In the genomic region with DNA sequence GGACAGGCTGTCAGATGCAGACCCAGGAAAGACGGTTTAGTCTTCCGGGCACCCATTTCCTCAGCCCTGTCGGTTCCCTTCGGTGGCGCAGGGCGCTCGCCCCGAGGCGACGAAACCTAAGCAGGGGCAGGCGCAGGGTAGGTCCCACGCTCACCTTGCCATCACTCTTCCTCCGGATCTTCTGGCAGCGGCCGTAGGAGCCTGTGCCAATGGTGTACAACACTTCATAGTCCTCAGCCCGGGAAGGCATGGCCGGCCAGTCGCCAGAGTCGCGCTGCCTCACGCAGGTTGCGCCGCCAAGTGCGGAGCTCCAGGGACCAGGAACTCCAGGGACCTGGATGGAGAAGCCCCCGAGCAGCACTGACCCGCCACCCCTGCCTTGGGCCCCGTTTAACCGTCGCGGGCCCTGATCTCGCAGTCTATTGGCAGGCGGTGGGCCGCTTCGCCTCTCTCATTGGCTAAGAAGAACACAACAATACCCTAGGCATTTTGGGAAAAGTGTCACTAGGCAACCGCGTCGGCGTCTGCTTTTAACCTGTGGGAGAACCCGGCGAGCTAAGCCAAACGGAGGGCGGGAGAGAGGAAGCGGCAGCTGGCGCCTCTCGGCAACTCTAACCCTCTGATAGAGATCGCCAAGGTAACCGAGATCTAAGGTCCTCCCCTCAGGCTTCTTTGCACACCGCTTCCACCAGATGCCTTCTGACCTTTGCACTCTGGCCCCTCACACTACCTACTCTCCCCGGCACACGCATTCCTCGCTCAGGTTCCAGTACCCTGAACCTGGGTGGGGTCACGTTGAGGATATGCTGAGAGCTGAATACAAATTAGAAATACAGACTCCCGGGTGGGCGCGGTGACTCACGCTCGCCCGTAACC, we compare ENCODE assay signal across 1 cellular context.
TF ChIP-seq lines count a peak whose summit lies in the region.

A gene (minus strand): TSS at position 392 of the 876 bp plus-strand sequence. CDS start 142 bp downstream, at position 250.

TF ChIP-seq in GM12878, 131 proteins besides CTCF, POLR2A, EP300 and RAD21 (continued from another document):
- TF ChIP-seq, protein P1, sequence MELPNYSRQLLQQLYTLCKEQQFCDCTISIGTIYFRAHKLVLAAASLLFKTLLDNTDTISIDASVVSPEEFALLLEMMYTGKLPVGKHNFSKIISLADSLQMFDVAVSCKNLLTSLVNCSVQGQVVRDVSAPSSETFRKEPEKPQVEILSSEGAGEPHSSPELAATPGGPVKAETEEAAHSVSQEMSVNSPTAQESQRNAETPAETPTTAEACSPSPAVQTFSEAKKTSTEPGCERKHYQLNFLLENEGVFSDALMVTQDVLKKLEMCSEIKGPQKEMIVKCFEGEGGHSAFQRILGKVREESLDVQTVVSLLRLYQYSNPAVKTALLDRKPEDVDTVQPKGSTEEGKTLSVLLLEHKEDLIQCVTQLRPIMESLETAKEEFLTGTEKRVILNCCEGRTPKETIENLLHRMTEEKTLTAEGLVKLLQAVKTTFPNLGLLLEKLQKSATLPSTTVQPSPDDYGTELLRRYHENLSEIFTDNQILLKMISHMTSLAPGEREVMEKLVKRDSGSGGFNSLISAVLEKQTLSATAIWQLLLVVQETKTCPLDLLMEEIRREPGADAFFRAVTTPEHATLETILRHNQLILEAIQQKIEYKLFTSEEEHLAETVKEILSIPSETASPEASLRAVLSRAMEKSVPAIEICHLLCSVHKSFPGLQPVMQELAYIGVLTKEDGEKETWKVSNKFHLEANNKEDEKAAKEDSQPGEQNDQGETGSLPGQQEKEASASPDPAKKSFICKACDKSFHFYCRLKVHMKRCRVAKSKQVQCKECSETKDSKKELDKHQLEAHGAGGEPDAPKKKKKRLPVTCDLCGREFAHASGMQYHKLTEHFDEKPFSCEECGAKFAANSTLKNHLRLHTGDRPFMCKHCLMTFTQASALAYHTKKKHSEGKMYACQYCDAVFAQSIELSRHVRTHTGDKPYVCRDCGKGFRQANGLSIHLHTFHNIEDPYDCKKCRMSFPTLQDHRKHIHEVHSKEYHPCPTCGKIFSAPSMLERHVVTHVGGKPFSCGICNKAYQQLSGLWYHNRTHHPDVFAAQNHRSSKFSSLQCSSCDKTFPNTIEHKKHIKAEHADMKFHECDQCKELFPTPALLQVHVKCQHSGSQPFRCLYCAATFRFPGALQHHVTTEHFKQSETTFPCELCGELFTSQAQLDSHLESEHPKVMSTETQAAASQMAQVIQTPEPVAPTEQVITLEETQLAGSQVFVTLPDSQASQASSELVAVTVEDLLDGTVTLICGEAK (IDR thresholded peaks at IDR 0.05; ENCODE audit: borderline replicate concordance): peak; percentile 22; the same call in 1 of the 2 replicates
- TF ChIP-seq LARP7 (IDR thresholded peaks at IDR 0.05) (peak; percentile 5; the same call in 1 of the 2 replicates), SMAD5 (IDR thresholded peaks at IDR 0.05; ENCODE audit: low read depth) (no peak), NR2F1 (conservative IDR thresholded peaks at IDR 0.05) (peak; percentile 93), RAD51 (IDR thresholded peaks at IDR 0.05) (no peak), CREM (IDR thresholded peaks at IDR 0.05; ENCODE audit: low read depth) (no peak), SUZ12 (IDR thresholded peaks at IDR 0.05; ENCODE audit: unreplicated experiment) (no peak), CHD1 (IDR thresholded peaks at IDR 0.05; ENCODE audit: low read depth, low read length) (no peak), MYB (IDR thresholded peaks at IDR 0.05; ENCODE audit: borderline replicate concordance, low read depth, low read length) (no peak), TCF3 (IDR thresholded peaks at IDR 0.05; ENCODE audit: borderline replicate concordance, insufficient read depth, low read depth, low read length) (0 out of 2 replicates have a peak, but pooled peaks have one; percentile 27), HCFC1 (IDR thresholded peaks at IDR 0.05; ENCODE audit: low read length) (0 out of 2 replicates have a peak, but pooled peaks have one; percentile 6), MYC (IDR thresholded peaks at IDR 0.05; ENCODE audit: insufficient read depth, insufficient read length, insufficient replicate concordance, low read length, severe bottlenecking) (no peak), PML (IDR thresholded peaks at IDR 0.05; ENCODE audit: low read length) (no peak), ZZZ3 (IDR thresholded peaks at IDR 0.05; ENCODE audit: control insufficient read depth, insufficient read length, low read depth) (no peak), FOS (IDR thresholded peaks at IDR 0.05; ENCODE audit: borderline replicate concordance, extremely low read depth, insufficient read length) (peak; percentile 36), HDGF (IDR thresholded peaks at IDR 0.05) (no peak), RFX5 (IDR thresholded peaks at IDR 0.05; ENCODE audit: low read depth, low read length) (no peak; the same call in 1 of the 2 replicates), POU2F2 (IDR thresholded peaks at IDR 0.05; ENCODE audit: borderline replicate concordance, low read depth, low read length) (0 out of 3 replicates have a peak, but pooled peaks have one; percentile 11)
- TF ChIP-seq, protein P2, sequence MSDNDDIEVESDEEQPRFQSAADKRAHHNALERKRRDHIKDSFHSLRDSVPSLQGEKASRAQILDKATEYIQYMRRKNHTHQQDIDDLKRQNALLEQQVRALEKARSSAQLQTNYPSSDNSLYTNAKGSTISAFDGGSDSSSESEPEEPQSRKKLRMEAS (IDR thresholded peaks at IDR 0.05; ENCODE audit: low read depth, low read length): no peak; the same call in 1 of the 2 replicates
- TF ChIP-seq, protein P3, sequence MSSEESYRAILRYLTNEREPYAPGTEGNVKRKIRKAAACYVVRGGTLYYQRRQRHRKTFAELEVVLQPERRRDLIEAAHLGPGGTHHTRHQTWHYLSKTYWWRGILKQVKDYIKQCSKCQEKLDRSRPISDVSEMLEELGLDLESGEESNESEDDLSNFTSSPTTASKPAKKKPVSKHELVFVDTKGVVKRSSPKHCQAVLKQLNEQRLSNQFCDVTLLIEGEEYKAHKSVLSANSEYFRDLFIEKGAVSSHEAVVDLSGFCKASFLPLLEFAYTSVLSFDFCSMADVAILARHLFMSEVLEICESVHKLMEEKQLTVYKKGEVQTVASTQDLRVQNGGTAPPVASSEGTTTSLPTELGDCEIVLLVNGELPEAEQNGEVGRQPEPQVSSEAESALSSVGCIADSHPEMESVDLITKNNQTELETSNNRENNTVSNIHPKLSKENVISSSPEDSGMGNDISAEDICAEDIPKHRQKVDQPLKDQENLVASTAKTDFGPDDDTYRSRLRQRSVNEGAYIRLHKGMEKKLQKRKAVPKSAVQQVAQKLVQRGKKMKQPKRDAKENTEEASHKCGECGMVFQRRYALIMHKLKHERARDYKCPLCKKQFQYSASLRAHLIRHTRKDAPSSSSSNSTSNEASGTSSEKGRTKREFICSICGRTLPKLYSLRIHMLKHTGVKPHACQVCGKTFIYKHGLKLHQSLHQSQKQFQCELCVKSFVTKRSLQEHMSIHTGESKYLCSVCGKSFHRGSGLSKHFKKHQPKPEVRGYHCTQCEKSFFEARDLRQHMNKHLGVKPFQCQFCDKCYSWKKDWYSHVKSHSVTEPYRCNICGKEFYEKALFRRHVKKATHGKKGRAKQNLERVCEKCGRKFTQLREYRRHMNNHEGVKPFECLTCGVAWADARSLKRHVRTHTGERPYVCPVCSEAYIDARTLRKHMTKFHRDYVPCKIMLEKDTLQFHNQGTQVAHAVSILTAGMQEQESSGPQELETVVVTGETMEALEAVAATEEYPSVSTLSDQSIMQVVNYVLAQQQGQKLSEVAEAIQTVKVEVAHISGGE (CRISPR knock-in tag; IDR thresholded peaks at IDR 0.05): no peak
- TF ChIP-seq, protein P4, sequence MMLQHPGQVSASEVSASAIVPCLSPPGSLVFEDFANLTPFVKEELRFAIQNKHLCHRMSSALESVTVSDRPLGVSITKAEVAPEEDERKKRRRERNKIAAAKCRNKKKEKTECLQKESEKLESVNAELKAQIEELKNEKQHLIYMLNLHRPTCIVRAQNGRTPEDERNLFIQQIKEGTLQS (IDR thresholded peaks at IDR 0.05; ENCODE audit: borderline replicate concordance, extremely low read depth, low read depth, low read length): no peak
TF ChIP-seq in GM12878: peak in this region for 37.
